1 cellular context compared by ENCODE assay signal in genomic region chr21:37378700-37379139, GRCh38.
TF ChIP-seq lines count a peak whose summit lies in the region.

No MANE protein-coding gene starts in this region.

TF ChIP-seq in GM23338, 12 proteins besides CTCF, POLR2A, EP300 and RAD21 (continued from another document):
- TF ChIP-seq ZNF462 (CRISPR knock-in tag; IDR thresholded peaks at IDR 0.05) = no peak
- TF ChIP-seq REST (IDR thresholded peaks at IDR 0.05; ENCODE audit: unreplicated experiment) = no peak
- no peak for TF ChIP-seq ZNF331 (CRISPR knock-in tag; IDR thresholded peaks at IDR 0.05; ENCODE audit: low read depth)
- no peak for TF ChIP-seq STAT1 (IDR thresholded peaks at IDR 0.05; ENCODE audit: unreplicated experiment)
- no peak for TF ChIP-seq ZNF114 (CRISPR knock-in tag; IDR thresholded peaks at IDR 0.05)
- no peak for TF ChIP-seq EZH2 (IDR thresholded peaks at IDR 0.05; ENCODE audit: low read depth, unreplicated experiment)
- TF ChIP-seq ETS1 (IDR thresholded peaks at IDR 0.05) = no peak
TF ChIP-seq in GM23338: peak in this region for 0.
